Comparison of ENCODE assay signal across 1 cellular context in the genomic region with DNA sequence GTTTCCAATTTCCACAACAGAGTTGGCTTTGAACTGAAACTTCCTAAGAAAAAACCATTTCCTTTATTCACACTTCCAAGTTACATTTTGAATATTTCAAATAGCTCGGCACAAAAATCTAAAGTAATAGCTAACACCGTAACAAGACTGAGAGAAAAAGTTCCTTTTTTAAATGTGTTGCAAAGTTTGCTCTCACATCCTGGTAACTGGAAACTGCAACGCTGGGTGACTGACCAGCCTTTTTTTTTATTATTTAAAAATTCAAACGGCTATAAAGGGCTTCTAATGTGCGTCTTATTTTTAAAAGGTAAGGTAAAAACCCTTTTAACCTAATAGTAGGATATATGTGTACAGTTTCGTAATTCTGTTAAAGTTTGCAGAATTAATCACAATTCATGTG.
TF ChIP-seq lines count a peak whose summit lies in the region.

No MANE protein-coding gene starts in this region.

TF ChIP-seq in GM12878, 131 proteins besides CTCF, POLR2A, EP300 and RAD21:
- TF ChIP-seq JUNB (IDR thresholded peaks at IDR 0.05), result no peak
- TF ChIP-seq BMI1 (IDR thresholded peaks at IDR 0.05; ENCODE audit: borderline replicate concordance), result no peak
- no peak for TF ChIP-seq TAF1 (IDR thresholded peaks at IDR 0.05; ENCODE audit: borderline replicate concordance, low read depth, low read length)
- no peak for TF ChIP-seq STAT1 (conservative IDR thresholded peaks at IDR 0.05)
- TF ChIP-seq ATF2 (IDR thresholded peaks at IDR 0.05; ENCODE audit: low read length), result no peak
- no peak for TF ChIP-seq NR2C1 (IDR thresholded peaks at IDR 0.05)
- TF ChIP-seq FOS (IDR thresholded peaks at IDR 0.05; ENCODE audit: borderline replicate concordance, extremely low read depth, insufficient read length), result no peak
- no peak for TF ChIP-seq DPF2 (IDR thresholded peaks at IDR 0.05)
- TF ChIP-seq ZNF384 (IDR thresholded peaks at IDR 0.05; ENCODE audit: borderline replicate concordance, low read depth, low read length), result no peak
- no peak for TF ChIP-seq FOXM1 (IDR thresholded peaks at IDR 0.05; ENCODE audit: low read depth, low read length)
- no peak for TF ChIP-seq GATAD2B (conservative IDR thresholded peaks at IDR 0.05; ENCODE audit: low read depth)
- TF ChIP-seq, protein P1, sequence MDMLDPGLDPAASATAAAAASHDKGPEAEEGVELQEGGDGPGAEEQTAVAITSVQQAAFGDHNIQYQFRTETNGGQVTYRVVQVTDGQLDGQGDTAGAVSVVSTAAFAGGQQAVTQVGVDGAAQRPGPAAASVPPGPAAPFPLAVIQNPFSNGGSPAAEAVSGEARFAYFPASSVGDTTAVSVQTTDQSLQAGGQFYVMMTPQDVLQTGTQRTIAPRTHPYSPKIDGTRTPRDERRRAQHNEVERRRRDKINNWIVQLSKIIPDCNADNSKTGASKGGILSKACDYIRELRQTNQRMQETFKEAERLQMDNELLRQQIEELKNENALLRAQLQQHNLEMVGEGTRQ (IDR thresholded peaks at IDR 0.05; ENCODE audit: borderline replicate concordance, low read depth, low read length), result no peak
- TF ChIP-seq CREB1 (IDR thresholded peaks at IDR 0.05; ENCODE audit: low read depth), result no peak
- no peak for TF ChIP-seq MXI1 (IDR thresholded peaks at IDR 0.05; ENCODE audit: low read depth, low read length)
- no peak for TF ChIP-seq ESRRA (IDR thresholded peaks at IDR 0.05; ENCODE audit: low read length)
- TF ChIP-seq SMAD1 (IDR thresholded peaks at IDR 0.05; ENCODE audit: low read depth, partially characterized antibody), result no peak
